ENCODE assay signal across 7 cellular contexts in genomic region chr2:91549316-91549715, GRCh38.
A peak's percentile ranks its signal among the peaks of the same experiment; 100 is the strongest.
DNase-seq lines count a peak whose midpoint lies in the region; ATAC-seq and TF ChIP-seq lines count a peak whose summit lies in the region.
"Not testable (repeated sequence)": the region's sequence is repeated elsewhere in the genome, so short reads cannot be mapped to it uniquely, and the experiment has no call there.

No MANE protein-coding gene starts in this region.

- not testable (repeated sequence) for H3K9me3 ChIP-seq in thyroid gland

- not testable (repeated sequence) for TF ChIP-seq CTCF in coronary artery (IDR thresholded peaks at IDR 0.05); thyroid gland (IDR thresholded peaks at IDR 0.05)

- intact Hi-C loops in cardiac septum (cut with DNase I); thyroid gland (cut with DNase I): not testable (repeated sequence)

- not testable (repeated sequence) for H3K4me1 ChIP-seq in thyroid gland

- WGBS in thyroid gland, 2 donors, result 76 to 79% methylated on average over 6 of the region's 6 CpGs

- ATAC-seq in left lobe of liver, result not testable (repeated sequence)

- not testable (repeated sequence) for H3K27ac ChIP-seq in coronary artery, thyroid gland

- not testable (repeated sequence) for TF ChIP-seq POLR2A in thyroid gland (IDR thresholded peaks at IDR 0.05)

- not testable (repeated sequence) for H3K4me3 ChIP-seq in coronary artery; thyroid gland (replicated peaks in 1 of 3)

- H3K27me3 ChIP-seq in thyroid gland, result not testable (repeated sequence)

- DNase-seq in H4 (ENCODE audit: low spot score), result peak; percentile 0
- peak; percentile 2 for DNase-seq in activated T-cell treated with anti-CD3 and anti-CD28 coated beads, Interleukin-2, amount 50 U/mL, for 1 hour
- peak; percentile 46 for DNase-seq in coronary artery (ENCODE audit: low spot score)
- peak; percentile 59 for DNase-seq in cardiac septum (ENCODE audit: low spot score)
- DNase-seq in left lobe of liver (ENCODE audit: low spot score), result peak; percentile 35
- peak; percentile 10 for DNase-seq in mucosa of gallbladder (ENCODE audit: low spot score)
- peak; percentile 29 to 43 for DNase-seq in thyroid gland

- not testable (repeated sequence) for H3K36me3 ChIP-seq in thyroid gland

Comparison
In these comparisons a context has a peak if more than half of its experiments do, and no peak if none do; other contexts are left out.
1. DNase-seq: peak in every context shown above with its lines; median percentile 59 in cardiac septum; 46 in coronary artery; 36 in thyroid gland; 35 in left lobe of liver; 10 in mucosa of gallbladder; 2 in activated T-cell treated with anti-CD3 and anti-CD28 coated beads, Interleukin-2, amount 50 U/mL, for 1 hour; 0 in H4.